In the genomic region with DNA sequence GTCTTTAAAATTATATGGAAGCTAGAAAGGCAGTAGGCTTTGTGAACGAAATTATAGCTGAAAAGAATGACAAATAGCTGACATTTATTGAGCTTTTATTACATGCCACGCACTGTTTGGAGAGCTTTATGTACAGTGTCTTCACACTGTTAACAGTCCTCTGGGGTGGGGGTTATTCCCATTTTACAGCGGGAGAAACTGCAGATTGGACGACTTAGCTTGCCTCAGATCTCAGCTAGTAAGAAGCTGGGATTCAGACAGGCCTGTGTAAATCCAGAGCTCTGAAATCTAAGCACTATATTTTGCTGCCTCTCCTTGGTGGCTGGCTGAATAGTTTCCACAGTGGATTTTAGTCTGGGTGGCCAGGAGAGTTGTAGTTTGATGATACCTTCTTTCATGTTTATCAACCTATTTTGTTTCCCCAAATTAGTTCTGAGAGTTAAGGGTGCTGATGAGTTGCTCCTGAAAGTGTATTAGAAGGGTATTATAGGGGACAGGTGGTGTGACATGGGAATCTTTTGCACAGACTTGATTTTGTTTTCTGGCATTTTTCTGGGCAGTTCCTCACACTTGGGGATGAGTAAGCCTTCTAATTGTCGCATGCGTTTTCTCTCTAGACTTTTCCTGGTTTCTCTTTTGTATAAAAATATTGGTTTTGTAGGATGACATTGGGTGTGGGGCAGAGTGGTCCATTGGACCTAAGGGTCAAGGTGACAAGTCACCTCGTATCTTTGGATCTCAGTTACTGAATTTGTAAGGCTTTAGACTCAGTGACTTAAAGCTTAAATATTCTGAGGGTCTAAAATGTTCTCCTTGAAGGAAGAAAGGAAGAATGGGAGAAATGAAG, we compare ENCODE assay signal across 8 cellular contexts. TPM values are rescaled to one million over a fixed set of nuclear protein-coding genes. Genes with fewer than 3 reads are reported as not detected.
DNase-seq lines count a peak whose midpoint lies in the region; ATAC-seq and TF ChIP-seq lines count a peak whose summit lies in the region.

No MANE protein-coding gene starts in this region.

- peaks cover 11% of the 10 kb centered on the region for H3K27me3 Mint-ChIP-seq in activated CD8-positive, alpha-beta memory T cell treated with anti-CD3 and anti-CD28 coated beads, Interleukin-2, amount 10 ng/mL, durations not matched to agents 7 days and 5 days
- H3K27me3 Mint-ChIP-seq in naive thymus-derived CD4-positive, alpha-beta T cell = peaks cover 0 to 12% (median 0%) of the 10 kb centered on the region in 5 donors

- no peak overlapping the region for H3K4me3 Mint-ChIP-seq in activated CD8-positive, alpha-beta memory T cell treated with anti-CD3 and anti-CD28 coated beads, Interleukin-2, amount 10 ng/mL, durations not matched to agents 7 days and 5 days
- H3K4me3 Mint-ChIP-seq in naive thymus-derived CD4-positive, alpha-beta T cell = no peak overlapping the region

- H3K27ac Mint-ChIP-seq in activated CD8-positive, alpha-beta memory T cell treated with anti-CD3 and anti-CD28 coated beads, Interleukin-2, amount 10 ng/mL, durations not matched to agents 7 days and 5 days = peak overlapping the region; percentile 16
- H3K27ac Mint-ChIP-seq in naive thymus-derived CD4-positive, alpha-beta T cell = peak overlapping the region in 7 of 9 donors; percentile 87 to 96 (median 92)

- POLR2A ChIA-PET in naive thymus-derived CD4-positive, alpha-beta T cell (lab: Charles Lee) = interaction anchor here (0.5 to 1.1 kb wide), 4 partner anchors 17 to 339 kb away, joined by 3 read pairs; no protein-coding TSS in a partner anchor

- H3K4me1 ChIP-seq in OCI-LY1 (ENCODE audit: insufficient read depth, low read length, severe bottlenecking) = peaks cover 31% of the 10 kb centered on the region
- H3K4me1 ChIP-seq in naive thymus-derived CD4-positive, alpha-beta T cell (ENCODE audit: control insufficient read depth in 2 of 2, insufficient read depth in 2 of 2, low read length in 2 of 2) = peaks cover 13 to 20% of the 10 kb centered on the region in 2 donors

- no peak for DNase-seq in activated CD8-positive, alpha-beta memory T cell treated with anti-CD3 and anti-CD28 coated beads, Interleukin-2, amount 10 ng/mL, durations not matched to agents 7 days and 5 days
- DNase-seq in activated CD8-positive, alpha-beta memory T cell treated with anti-CD3 and anti-CD28 coated beads for 24 hours = no peak
- peak; percentile 51 for DNase-seq in epithelial cell of esophagus (ENCODE audit: low read depth)
- DNase-seq in naive thymus-derived CD4-positive, alpha-beta T cell = no peak
- no peak for DNase-seq in NCI-H524 treated with DMSO at 0.1 percent for 48 hours (lab: John Stamatoyannopoulos, UW)

- no peak overlapping the region for H2AFZ ChIP-seq in OCI-LY1 (ENCODE audit: low read length)

- no peaks in the 10 kb centered on the region for H3K9me3 ChIP-seq in OCI-LY1 (ENCODE audit: low read length)
- no peaks in the 10 kb centered on the region for H3K9me3 ChIP-seq in naive thymus-derived CD4-positive, alpha-beta T cell (ENCODE audit: control insufficient read depth in 2 of 3, low read length in 3 of 3)

- H3K4me1 Mint-ChIP-seq in activated CD8-positive, alpha-beta memory T cell treated with anti-CD3 and anti-CD28 coated beads, Interleukin-2, amount 10 ng/mL, durations not matched to agents 7 days and 5 days = peaks cover 13% of the 10 kb centered on the region
- peaks cover 4 to 24% (median 11%) of the 10 kb centered on the region in 7 donors for H3K4me1 Mint-ChIP-seq in naive thymus-derived CD4-positive, alpha-beta T cell

- H3F3A ChIP-seq in OCI-LY1 (ENCODE audit: insufficient read depth, low read length) = no peaks in the 10 kb centered on the region

- peak overlapping the region; percentile 88 for H3K4me3 ChIP-seq in OCI-LY1 (ENCODE audit: low read depth, low read length, poor library complexity, severe bottlenecking)
- H3K4me3 ChIP-seq in epithelial cell of esophagus (ENCODE audit: low read length) = peak overlapping the region; percentile 92
- H3K4me3 ChIP-seq in naive thymus-derived CD4-positive, alpha-beta T cell (ENCODE audit: low read length) = peak overlapping the region; percentile 82

- H3K9me2 ChIP-seq in OCI-LY1 (ENCODE audit: low read depth, low read length) = no peaks in the 10 kb centered on the region

- no peaks in the 10 kb centered on the region for H3K27me3 ChIP-seq in OCI-LY1 (ENCODE audit: insufficient read depth, low read length)
- H3K27me3 ChIP-seq in naive thymus-derived CD4-positive, alpha-beta T cell (ENCODE audit: control insufficient read depth in 2 of 2, insufficient read depth in 2 of 2, low read length in 2 of 2) = no peaks in the 10 kb centered on the region

- peaks cover 4% of the 10 kb centered on the region; the same call in 1 of the 2 replicates for H4K20me1 ChIP-seq in OCI-LY1 (ENCODE audit: insufficient read depth, low read length)

- no peaks in the 10 kb centered on the region; the same call in 1 of the 2 replicates for H3K36me3 ChIP-seq in OCI-LY1 (ENCODE audit: insufficient read depth, low read length)
- H3K36me3 ChIP-seq in naive thymus-derived CD4-positive, alpha-beta T cell (ENCODE audit: control insufficient read depth in 2 of 3, insufficient read depth in 3 of 3, low read length in 3 of 3) = no peaks in the 10 kb centered on the region

- no peaks in the 10 kb centered on the region for H3K9me3 Mint-ChIP-seq in activated CD8-positive, alpha-beta memory T cell treated with anti-CD3 and anti-CD28 coated beads, Interleukin-2, amount 10 ng/mL, durations not matched to agents 7 days and 5 days (ENCODE audit: low read depth)
- peaks cover 0 to 1% (median 0%) of the 10 kb centered on the region in 11 donors for H3K9me3 Mint-ChIP-seq in naive thymus-derived CD4-positive, alpha-beta T cell

- peak overlapping the region; percentile 67 for H3K4me2 ChIP-seq in OCI-LY1 (ENCODE audit: low read length)

- peak overlapping the region; percentile 77 for H3K9ac ChIP-seq in OCI-LY1 (ENCODE audit: low read length)

- peaks cover 48% of the 10 kb centered on the region for H3K79me2 ChIP-seq in OCI-LY1 (ENCODE audit: insufficient read depth, low read length)

- ATAC-seq in activated CD8-positive, alpha-beta memory T cell treated with anti-CD3 and anti-CD28 coated beads, Interleukin-2, amount 10 ng/mL, durations not matched to agents 7 days and 5 days = no peak
- no peak for ATAC-seq in naive thymus-derived CD4-positive, alpha-beta T cell
- ATAC-seq in HG02840 (IDR thresholded peaks at IDR 0.05; ENCODE audit: low FRiP score, unreplicated experiment) (no peak), HG02981 (IDR thresholded peaks at IDR 0.05; ENCODE audit: unreplicated experiment) (no peak)

- CTCF ChIA-PET in activated CD8-positive, alpha-beta memory T cell treated with anti-CD3 and anti-CD28 coated beads, Interleukin-2, amount 10 ng/mL, durations not matched to agents 7 days and 5 days (lab: Charles Lee) = interaction anchor here (0.9 to 3.1 kb wide), 10 partner anchors 8 to 172 kb away, joined by 3 to 14 read pairs (median 5); no protein-coding TSS in a partner anchor
- CTCF ChIA-PET in naive thymus-derived CD4-positive, alpha-beta T cell (lab: Charles Lee) = no interaction called here

- TF ChIP-seq CTCF in OCI-LY1 (IDR thresholded peaks at IDR 0.05; ENCODE audit: low read length) = no peak
- peak; percentile 41 for TF ChIP-seq CTCF in epithelial cell of esophagus (IDR thresholded peaks at IDR 0.05; ENCODE audit: insufficient read depth, low read depth, low read length, missing control alignments)

- H3K27ac ChIP-seq in OCI-LY1 (ENCODE audit: low read depth, low read length, poor library complexity, severe bottlenecking) = no peak overlapping the region
- peak overlapping the region; percentile 90 for H3K27ac ChIP-seq in naive thymus-derived CD4-positive, alpha-beta T cell (ENCODE audit: low read depth, low read length)

- intact Hi-C loops in naive thymus-derived CD4-positive, alpha-beta T cell (cut with micrococcal nuclease) = loop anchor here (2.0 to 10.0 kb wide), 5 partner anchors 33 to 1725 kb away; a partner anchor contains a TSS

- H3K36me3 Mint-ChIP-seq in activated CD8-positive, alpha-beta memory T cell treated with anti-CD3 and anti-CD28 coated beads, Interleukin-2, amount 10 ng/mL, durations not matched to agents 7 days and 5 days = peaks cover 2% of the 10 kb centered on the region
- H3K36me3 Mint-ChIP-seq in naive thymus-derived CD4-positive, alpha-beta T cell = peaks cover 0 to 2% (median 0%) of the 10 kb centered on the region in 5 donors

RNA-seq across cellular contexts. Expression of a gene that starts 1.5 kb away (rescaled TPM):
- total RNA-seq in activated CD8-positive, alpha-beta memory T cell treated with anti-CD3 and anti-CD28 coated beads, Interleukin-2, amount 10 ng/mL, durations not matched to agents 7 days and 5 days = 10 to 100 TPM; 32.1 to 58.7 TPM
- 10 to 100 TPM; 30.3 to 69.6 (median 40.5) TPM for total RNA-seq in naive thymus-derived CD4-positive, alpha-beta T cell
- 10 to 100 TPM; 21.7 to 42.5 TPM for polyA plus RNA-seq in naive thymus-derived CD4-positive, alpha-beta T cell
